In genomic region chr15:31336943-31337295, GRCh38 we compare ENCODE assay signal across 1 cellular context.
TF ChIP-seq lines count a peak whose summit lies in the region.

No MANE protein-coding gene starts in this region.

TF ChIP-seq in GM12878, 131 proteins besides CTCF, POLR2A, EP300 and RAD21 (continued from another document):
- TF ChIP-seq ZNF687 (IDR thresholded peaks at IDR 0.05), result no peak
- no peak for TF ChIP-seq ZNF274 (IDR thresholded peaks at IDR 0.05; ENCODE audit: insufficient read depth, insufficient read length)
- no peak for TF ChIP-seq ELK1 (IDR thresholded peaks at IDR 0.05; ENCODE audit: low read depth, low read length)
- no peak for TF ChIP-seq E4F1 (IDR thresholded peaks at IDR 0.05; ENCODE audit: borderline replicate concordance, partially characterized antibody)
- no peak for TF ChIP-seq WRNIP1 (IDR thresholded peaks at IDR 0.05; ENCODE audit: borderline replicate concordance, low read depth, low read length)
- TF ChIP-seq SKIL (IDR thresholded peaks at IDR 0.05; ENCODE audit: low read depth, poor library complexity, severe bottlenecking), result no peak
- TF ChIP-seq GABPA (IDR thresholded peaks at IDR 0.05; ENCODE audit: low read depth), result no peak
- TF ChIP-seq SMAD5 (IDR thresholded peaks at IDR 0.05; ENCODE audit: low read depth), result no peak
- TF ChIP-seq STAT1 (conservative IDR thresholded peaks at IDR 0.05), result no peak
- no peak for TF ChIP-seq MTA3 (IDR thresholded peaks at IDR 0.05; ENCODE audit: borderline replicate concordance, low read length)
- TF ChIP-seq HSF1 (IDR thresholded peaks at IDR 0.05; ENCODE audit: low read depth, low read length), result no peak
